Comparison of ENCODE assay signal across 24 cellular contexts in the genomic region with DNA sequence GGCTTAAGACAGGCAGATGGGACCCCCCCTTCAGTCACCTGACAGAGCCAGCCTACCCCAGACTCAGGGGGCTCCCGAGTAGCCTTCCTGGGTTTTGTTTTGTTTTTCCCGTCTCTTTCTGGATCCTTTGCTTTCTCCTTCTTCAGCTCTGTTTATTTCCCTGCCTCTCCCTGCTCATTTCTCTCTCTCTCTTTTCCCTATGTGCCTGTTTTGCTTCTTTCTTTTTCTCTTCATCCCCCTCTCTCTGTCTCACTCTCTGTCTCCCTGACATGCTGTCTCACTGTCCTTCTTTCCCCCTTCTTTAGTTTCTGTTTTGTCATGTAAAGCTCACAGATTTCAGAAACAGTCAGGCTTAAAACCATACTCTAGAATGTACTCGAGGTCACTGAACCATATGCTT. TPM values are rescaled to one million over a fixed set of nuclear protein-coding genes. Genes with fewer than 3 reads are reported as not detected.
DNase-seq lines count a peak whose midpoint lies in the region; ATAC-seq and TF ChIP-seq lines count a peak whose summit lies in the region.
"Had no signal": no experiment of that assay in that cellular context is flagged by ENCODE, and none has a peak within 500 bp of the region (broad histone marks: within the 10 kb centered on the region; RNA-seq: fewer than 3 reads in every experiment).

No MANE protein-coding gene starts in this region.

- no peaks in the 10 kb centered on the region for H3K4me1 Mint-ChIP-seq in stimulated activated naive CD8-positive, alpha-beta T cell treated with anti-CD3 and anti-CD28 coated beads, Interleukin-15, Interleukin-2, amounts not matched to agents 100 ng/mL and 50 ng/mL, for 24 hours (ENCODE audit: low read depth)
- no peaks in the 10 kb centered on the region for H3K4me1 Mint-ChIP-seq in stimulated activated naive CD8-positive, alpha-beta T cell treated with anti-CD3 and anti-CD28 coated beads, Interleukin-15, amount 100 ng/mL, for 72 hours
- peaks cover 30% of the 10 kb centered on the region for H3K4me1 Mint-ChIP-seq in endothelial cell (ENCODE audit: unreplicated experiment)
- no peaks in the 10 kb centered on the region for H3K4me1 Mint-ChIP-seq in CD4-positive, alpha-beta memory T cell
- H3K4me1 Mint-ChIP-seq: T-cell had no signal

- H3K36me3 Mint-ChIP-seq in stimulated activated naive CD8-positive, alpha-beta T cell treated with anti-CD3 and anti-CD28 coated beads, Interleukin-15, Interleukin-2, amounts not matched to agents 100 ng/mL and 50 ng/mL, for 24 hours (ENCODE audit: low read depth) = no peaks in the 10 kb centered on the region
- peaks cover 29% of the 10 kb centered on the region for H3K36me3 Mint-ChIP-seq in endothelial cell (ENCODE audit: low read depth, unreplicated experiment)
- no peaks in the 10 kb centered on the region for H3K36me3 Mint-ChIP-seq in CD4-positive, alpha-beta memory T cell
- H3K36me3 Mint-ChIP-seq: T-cell had no signal

- no peaks in the 10 kb centered on the region for H3K9me3 Mint-ChIP-seq in stimulated activated naive CD8-positive, alpha-beta T cell treated with anti-CD3 and anti-CD28 coated beads, Interleukin-15, Interleukin-2, amounts not matched to agents 100 ng/mL and 50 ng/mL, for 24 hours
- no peaks in the 10 kb centered on the region for H3K9me3 Mint-ChIP-seq in stimulated activated naive CD8-positive, alpha-beta T cell treated with anti-CD3 and anti-CD28 coated beads, Interleukin-15, amount 100 ng/mL, for 72 hours
- H3K9me3 Mint-ChIP-seq in endothelial cell (ENCODE audit: unreplicated experiment) = no peaks in the 10 kb centered on the region
- H3K9me3 Mint-ChIP-seq in CD4-positive, alpha-beta memory T cell = no peaks in the 10 kb centered on the region
- H3K9me3 Mint-ChIP-seq: CD4-positive, alpha-beta T cell; T-cell had no signal

- POLR2A ChIA-PET in RWPE1 (lab: Yijun Ruan, JAX; ENCODE audit: low non-redundant PET) = no interaction called here
- POLR2A ChIA-PET in CD4-positive, alpha-beta memory T cell (lab: Charles Lee; ENCODE audit: partially characterized antibody) = no interaction called here

- H3K9me3 ChIP-seq in CD4-positive, alpha-beta memory T cell (ENCODE audit: control insufficient read depth in 1 of 2, low read length in 2 of 2) = no peaks in the 10 kb centered on the region
- H3K9me3 ChIP-seq: MG63, Peyer's patch had no signal

- H3K4me3 Mint-ChIP-seq in stimulated activated naive CD8-positive, alpha-beta T cell treated with anti-CD3 and anti-CD28 coated beads, Interleukin-15, Interleukin-2, amounts not matched to agents 100 ng/mL and 50 ng/mL, for 24 hours = no peak overlapping the region
- H3K4me3 Mint-ChIP-seq in stimulated activated naive CD8-positive, alpha-beta T cell treated with anti-CD3 and anti-CD28 coated beads, Interleukin-15, amount 100 ng/mL, for 72 hours = no peak overlapping the region
- H3K4me3 Mint-ChIP-seq in endothelial cell (ENCODE audit: unreplicated experiment) = no peak overlapping the region
- no peak overlapping the region for H3K4me3 Mint-ChIP-seq in CD4-positive, alpha-beta memory T cell
- H3K4me3 Mint-ChIP-seq: CD4-positive, alpha-beta T cell; T-cell had no signal

- H3K27me3 Mint-ChIP-seq in stimulated activated naive CD8-positive, alpha-beta T cell treated with anti-CD3 and anti-CD28 coated beads, Interleukin-15, Interleukin-2, amounts not matched to agents 100 ng/mL and 50 ng/mL, for 24 hours = no peaks in the 10 kb centered on the region
- no peaks in the 10 kb centered on the region for H3K27me3 Mint-ChIP-seq in stimulated activated naive CD8-positive, alpha-beta T cell treated with anti-CD3 and anti-CD28 coated beads, Interleukin-15, amount 100 ng/mL, for 72 hours
- peaks cover 22% of the 10 kb centered on the region for H3K27me3 Mint-ChIP-seq in endothelial cell (ENCODE audit: unreplicated experiment)
- no peaks in the 10 kb centered on the region for H3K27me3 Mint-ChIP-seq in CD4-positive, alpha-beta memory T cell
- H3K27me3 Mint-ChIP-seq: CD4-positive, alpha-beta T cell had no signal

- no peak for TF ChIP-seq CTCF in RWPE1 (conservative IDR thresholded peaks at IDR 0.05; ENCODE audit: low read depth)
- no peak for TF ChIP-seq CTCF in endothelial cell (IDR thresholded peaks at IDR 0.05; ENCODE audit: unreplicated experiment)
- TF ChIP-seq CTCF in foreskin fibroblast (IDR thresholded peaks at IDR 0.05; ENCODE audit: low read depth, low read length) = no peak

- no peak for DNase-seq in stimulated activated naive CD8-positive, alpha-beta T cell treated with anti-CD3 and anti-CD28 coated beads, Interleukin-15, amount 100 ng/mL, for 72 hours
- DNase-seq in RWPE1 (ENCODE audit: low spot score) (no peak), endothelial cell (ENCODE audit: low spot score) (no peak), NK-92 (lab: John Stamatoyannopoulos, UW; ENCODE audit: unreplicated experiment) (no peak), foreskin fibroblast (no peak), SW 1271 (lab: John Stamatoyannopoulos, UW) (no peak)
- no peak for DNase-seq in CD4-positive, alpha-beta memory T cell
- DNase-seq: ACHN; CD4-positive, alpha-beta T cell; DMS79 treated with DMSO at 0.1 percent for 48 hours; GF-D8; KG1; MG63; NCI-H2029 treated with DMSO at 0.1 percent for 48 hours; NCI-H2171; NCI-H226; NCI-H510A; OCI-M1; Peyer's patch; SIG-M5; T-cell had no signal

- no peaks in the 10 kb centered on the region for H3K4me1 ChIP-seq in CD4-positive, alpha-beta memory T cell (ENCODE audit: insufficient read depth, low read length)
- H3K4me1 ChIP-seq: Peyer's patch had no signal

- peak overlapping the region; percentile 7 for H3K27ac Mint-ChIP-seq in stimulated activated naive CD8-positive, alpha-beta T cell treated with anti-CD3 and anti-CD28 coated beads, Interleukin-15, Interleukin-2, amounts not matched to agents 100 ng/mL and 50 ng/mL, for 24 hours
- H3K27ac Mint-ChIP-seq in stimulated activated naive CD8-positive, alpha-beta T cell treated with anti-CD3 and anti-CD28 coated beads, Interleukin-15, amount 100 ng/mL, for 72 hours = peak overlapping the region in 1 of 2 donors; percentile 6
- H3K27ac Mint-ChIP-seq in endothelial cell (ENCODE audit: unreplicated experiment) = peak overlapping the region; percentile 4
- no peak overlapping the region for H3K27ac Mint-ChIP-seq in CD4-positive, alpha-beta memory T cell
- H3K27ac Mint-ChIP-seq: CD4-positive, alpha-beta T cell; T-cell had no signal

- no peak for ATAC-seq in stimulated activated naive CD8-positive, alpha-beta T cell treated with anti-CD3 and anti-CD28 coated beads, Interleukin-15, amount 100 ng/mL, for 72 hours
- ATAC-seq: SK-N-SH treated with all-trans-retinoic acid at 6 μM for 48 hours, T-cell had no signal

- no peak overlapping the region for H3K4me3 ChIP-seq in foreskin fibroblast (ENCODE audit: low read depth in 1 of 2, low read length in 2 of 2)
- no peak overlapping the region for H3K4me3 ChIP-seq in CD4-positive, alpha-beta memory T cell (ENCODE audit: low read length in 2 of 2)
- H3K4me3 ChIP-seq: MG63, Peyer's patch had no signal

- CTCF ChIA-PET in RWPE1 (lab: Yijun Ruan, JAX) = interaction anchor here (0.7 kb wide), 1 partner anchor 258 kb away, joined by 3 read pairs; no protein-coding TSS in a partner anchor
- CTCF ChIA-PET in CD4-positive, alpha-beta memory T cell (lab: Charles Lee; ENCODE audit: partially characterized antibody) = interaction anchor here (1.1 kb wide), 1 partner anchor 62 kb away, joined by 3 read pairs; no protein-coding TSS in a partner anchor

- H3K27ac ChIP-seq in RWPE1 = peak overlapping the region; percentile 52; the same call in 1 of the 2 replicates
- no peak overlapping the region for H3K27ac ChIP-seq in CD4-positive, alpha-beta memory T cell (ENCODE audit: low read depth, low read length)
- H3K27ac ChIP-seq: 22Rv1 had no signal

- intact Hi-C loops in CD4-positive, alpha-beta memory T cell (cut with micrococcal nuclease) = no loop called here

- H3K27me3 ChIP-seq in CD4-positive, alpha-beta memory T cell (ENCODE audit: insufficient read depth, low read length) = no peaks in the 10 kb centered on the region
- H3K27me3 ChIP-seq: MG63, Peyer's patch had no signal

- H3K36me3 ChIP-seq in CD4-positive, alpha-beta memory T cell (ENCODE audit: insufficient read depth, low read length) = no peaks in the 10 kb centered on the region
- H3K36me3 ChIP-seq: MG63, Peyer's patch had no signal

RNA-seq across cellular contexts. Expression of a gene that starts 38.2 kb away (rescaled TPM):
- total RNA-seq in endothelial cell (ENCODE audit: unreplicated experiment) = 11.7 TPM
- total RNA-seq in CD4-positive, alpha-beta memory T cell = 1 to 10 TPM; 7.0 to 9.1 TPM
- 1 to 10 TPM; 8.0 to 8.5 TPM for polyA plus RNA-seq in CD4-positive, alpha-beta memory T cell

Comparison
In these comparisons a context has a peak if more than half of its experiments do, and no peak if none do; other contexts are left out.
1. H3K27ac Mint-ChIP-seq: peak in stimulated activated naive CD8-positive, alpha-beta T cell treated with anti-CD3 and anti-CD28 coated beads, Interleukin-15, Interleukin-2, amounts not matched to agents 100 ng/mL and 50 ng/mL, for 24 hours (single experiment) and endothelial cell (single experiment); none in CD4-positive, alpha-beta memory T cell (0 of 7).